8 cellular contexts compared by ENCODE assay signal in genomic region chr17:77320501-77321256, GRCh38.
DNase-seq lines count a peak whose midpoint lies in the region; ATAC-seq and TF ChIP-seq lines count a peak whose summit lies in the region.

No MANE protein-coding gene starts in this region.

- no peak overlapping the region for H2AFZ ChIP-seq in ACC112 (ENCODE audit: low read length, unreplicated experiment)

- peak; percentile 49 for DNase-seq in T1000 (lab: John Stamatoyannopoulos, UW)
- DNase-seq in heart right ventricle = no peak
- DNase-seq in suprapubic skin (ENCODE audit: low spot score in 2 of 2) = peak; percentile 92
- no peak for DNase-seq in NCI-H1092 (lab: John Stamatoyannopoulos, UW)

- H3K9me3 ChIP-seq in heart right ventricle (no peaks in the 10 kb centered on the region), suprapubic skin (no peaks in the 10 kb centered on the region)

- H3K27ac ChIP-seq in ACC112 (ENCODE audit: low read depth, low read length) = peak overlapping the region; percentile 100
- H3K27ac ChIP-seq in heart right ventricle = peak overlapping the region in 9 of 10 donors; percentile 63 to 94 (median 81)
- peak overlapping the region; percentile 97 for H3K27ac ChIP-seq in suprapubic skin

- H3K4me3 ChIP-seq in ACC112 (ENCODE audit: low read depth, low read length) (peak overlapping the region; percentile 98), heart right ventricle (peak overlapping the region in 9 of 10 donors; percentile 12 to 57 (median 50)), suprapubic skin (peak overlapping the region; percentile 61)

- H3K4me1 ChIP-seq in ACC112 (ENCODE audit: control insufficient read depth, insufficient read depth, low read length, unreplicated experiment) (peaks cover 53% of the 10 kb centered on the region), heart right ventricle (peaks cover 12 to 84% (median 66%) of the 10 kb centered on the region in 9 donors), suprapubic skin (peaks cover 85% of the 10 kb centered on the region)

- no peak for TF ChIP-seq EP300 in suprapubic skin (IDR thresholded peaks at IDR 0.05)

- no peak for TF ChIP-seq POLR2A in suprapubic skin (IDR thresholded peaks at IDR 0.05)

- H3K27me3 ChIP-seq in ACC112 (ENCODE audit: insufficient read depth, low read length) (no peaks in the 10 kb centered on the region), heart right ventricle (no peaks in the 10 kb centered on the region), suprapubic skin (no peaks in the 10 kb centered on the region)

- intact Hi-C loops in heart right ventricle (cut with DNase I) = loop anchor here in 2 of 10 donors (10.0 kb wide), 2 partner anchors 104 to 114 kb away; no protein-coding TSS in a partner anchor

- WGBS in heart right ventricle, 2 donors = 58 to 65% methylated on average over 29 of the region's 29 CpGs
- WGBS in suprapubic skin = 29% methylated on average over 28 of the region's 29 CpGs

- H3K36me3 ChIP-seq in ACC112 (ENCODE audit: insufficient read depth, low read length) = no peaks in the 10 kb centered on the region
- H3K36me3 ChIP-seq in heart right ventricle = no peaks in the 10 kb centered on the region
- H3K36me3 ChIP-seq in suprapubic skin = no peaks in the 10 kb centered on the region

- peaks cover 43% of the 10 kb centered on the region for H3K79me2 ChIP-seq in ACC112 (ENCODE audit: control insufficient read depth, insufficient read depth, low read length, unreplicated experiment)

- peak; percentile 17 for ATAC-seq in GM21423 (IDR thresholded peaks at IDR 0.05; ENCODE audit: unreplicated experiment)
- ATAC-seq in heart right ventricle = no peak
- no peak for ATAC-seq in GM18867 (IDR thresholded peaks at IDR 0.05; ENCODE audit: unreplicated experiment)
- no peak for ATAC-seq in GM21528 (IDR thresholded peaks at IDR 0.05; ENCODE audit: low FRiP score, unreplicated experiment)

- TF ChIP-seq CTCF in heart right ventricle (IDR thresholded peaks at IDR 0.05) = no peak
- no peak for TF ChIP-seq CTCF in suprapubic skin (IDR thresholded peaks at IDR 0.05)

Comparison
In these comparisons a context has a peak if more than half of its experiments do, and no peak if none do; other contexts are left out.
1. DNase-seq: peak in T1000 (single experiment) and suprapubic skin (2 of 2); none in heart right ventricle (0 of 2) and NCI-H1092 (single experiment).
2. Peak in every context shown above with its lines, with median percentiles within 50 percentile points of each other: H3K27ac ChIP-seq and H3K4me3 ChIP-seq.